8 cellular contexts compared by ENCODE assay signal in genomic region chr9:79572891-79573696, GRCh38. TPM values are rescaled to one million over a fixed set of nuclear protein-coding genes. Genes with fewer than 3 reads are reported as not detected.
DNase-seq lines count a peak whose midpoint lies in the region; ATAC-seq and TF ChIP-seq lines count a peak whose summit lies in the region.

No MANE protein-coding gene starts in this region.

- no peaks in the 10 kb centered on the region for H3K9me3 Mint-ChIP-seq in CD8-positive, alpha-beta T cell
- H3K9me3 Mint-ChIP-seq in naive thymus-derived CD4-positive, alpha-beta T cell = peaks cover 0 to 4% (median 0%) of the 10 kb centered on the region in 11 donors

- H3K36me3 Mint-ChIP-seq in CD8-positive, alpha-beta T cell = peaks cover 18% of the 10 kb centered on the region
- H3K36me3 Mint-ChIP-seq in naive thymus-derived CD4-positive, alpha-beta T cell = peaks cover 0 to 17% (median 3%) of the 10 kb centered on the region in 5 donors

- DNase-seq in CD8-positive, alpha-beta T cell = peak; percentile 41 to 79 (median 65)
- peak; percentile 38 for DNase-seq in LoVo (ENCODE audit: low spot score)
- DNase-seq in activated T-cell treated with anti-CD3 and anti-CD28 coated beads, Interleukin-2, amount 50 U/mL, for 1 hour = peak; percentile 77
- no peak for DNase-seq in esophagus muscularis mucosa (ENCODE audit: extremely low spot score)
- DNase-seq in naive thymus-derived CD4-positive, alpha-beta T cell = peak; percentile 57 to 73 (median 69)
- peak; percentile 76 to 84 for DNase-seq in suprapubic skin (ENCODE audit: low spot score in 2 of 2)
- DNase-seq in NCI-H446 (lab: John Stamatoyannopoulos, UW) = no peak

- POLR2A ChIA-PET in CD8-positive, alpha-beta T cell (lab: Charles Lee) = interaction anchor here (0.6 to 2.2 kb wide), 9 partner anchors 7 to 311 kb away, joined by 3 to 15 read pairs (median 4); no protein-coding TSS in a partner anchor
- POLR2A ChIA-PET in naive thymus-derived CD4-positive, alpha-beta T cell (lab: Charles Lee) = interaction anchor here (1.3 to 2.1 kb wide), 5 partner anchors 10 to 99 kb away, joined by 5 to 45 read pairs (median 13); no protein-coding TSS in a partner anchor

- no peak for TF ChIP-seq POLR2A in esophagus muscularis mucosa (IDR thresholded peaks at IDR 0.05; ENCODE audit: low read depth)
- no peak for TF ChIP-seq POLR2A in suprapubic skin (IDR thresholded peaks at IDR 0.05)

- H3K4me1 ChIP-seq in CD8-positive, alpha-beta T cell (ENCODE audit: insufficient read depth, low read length) = peaks cover 37% of the 10 kb centered on the region
- H3K4me1 ChIP-seq in esophagus muscularis mucosa = peaks cover 14 to 49% (median 44%) of the 10 kb centered on the region in 4 donors
- H3K4me1 ChIP-seq in naive thymus-derived CD4-positive, alpha-beta T cell (ENCODE audit: control insufficient read depth in 2 of 2, insufficient read depth in 2 of 2, low read length in 2 of 2) = peaks cover 18 to 22% of the 10 kb centered on the region in 2 donors
- H3K4me1 ChIP-seq in suprapubic skin = peaks cover 46% of the 10 kb centered on the region

- peak overlapping the region; percentile 89 for H3K4me3 Mint-ChIP-seq in CD8-positive, alpha-beta T cell
- H3K4me3 Mint-ChIP-seq in naive thymus-derived CD4-positive, alpha-beta T cell = peak overlapping the region in 7 of 10 donors; percentile 87 to 97 (median 92)

- no peaks in the 10 kb centered on the region for H3K27me3 ChIP-seq in CD8-positive, alpha-beta T cell (ENCODE audit: insufficient read depth, low read length)
- H3K27me3 ChIP-seq in esophagus muscularis mucosa (no peaks in the 10 kb centered on the region), suprapubic skin (no peaks in the 10 kb centered on the region)
- no peaks in the 10 kb centered on the region for H3K27me3 ChIP-seq in naive thymus-derived CD4-positive, alpha-beta T cell (ENCODE audit: control insufficient read depth in 2 of 2, insufficient read depth in 2 of 2, low read length in 2 of 2)

- TF ChIP-seq CTCF in CD8-positive, alpha-beta T cell (IDR thresholded peaks at IDR 0.05) = no peak
- no peak for TF ChIP-seq CTCF in esophagus muscularis mucosa (IDR thresholded peaks at IDR 0.05)
- no peak for TF ChIP-seq CTCF in suprapubic skin (IDR thresholded peaks at IDR 0.05)

- peak overlapping the region; percentile 92 for H3K27ac ChIP-seq in CD8-positive, alpha-beta T cell (ENCODE audit: low read depth, low read length)
- H3K27ac ChIP-seq in esophagus muscularis mucosa (replicated peaks in 1 of 4) (peak overlapping the region; percentile 95 to 97 (median 96)), suprapubic skin (peak overlapping the region; percentile 94)
- H3K27ac ChIP-seq in naive thymus-derived CD4-positive, alpha-beta T cell (ENCODE audit: low read depth, low read length) = peak overlapping the region; percentile 87

- H3K4me3 ChIP-seq in CD8-positive, alpha-beta T cell (ENCODE audit: low read depth, low read length) = peak overlapping the region; percentile 56
- peak overlapping the region; percentile 85 to 100 (median 99) for H3K4me3 ChIP-seq in esophagus muscularis mucosa
- peak overlapping the region; percentile 70 for H3K4me3 ChIP-seq in naive thymus-derived CD4-positive, alpha-beta T cell (ENCODE audit: low read length)
- peak overlapping the region; percentile 99 for H3K4me3 ChIP-seq in suprapubic skin

- peak overlapping the region; percentile 94 for H3K27ac Mint-ChIP-seq in CD8-positive, alpha-beta T cell
- H3K27ac Mint-ChIP-seq in naive thymus-derived CD4-positive, alpha-beta T cell = peak overlapping the region in 7 of 9 donors; percentile 86 to 97 (median 94)

- intact Hi-C loops in CD8-positive, alpha-beta T cell (cut with DNase I, micrococcal nuclease) = loop anchor here (2.0 to 5.0 kb wide), 5 partner anchors 49 to 1276 kb away; partner anchors contain the start of gene PSAT1 (in 1 of the 2)
- intact Hi-C loops in esophagus muscularis mucosa (cut with DNase I) = loop anchor here (10.0 kb wide), 1 partner anchor 602 kb away; no protein-coding TSS in a partner anchor
- intact Hi-C loops in naive thymus-derived CD4-positive, alpha-beta T cell (cut with micrococcal nuclease) = loop anchor here (1.0 to 10.0 kb wide), 9 partner anchors 95 to 1541 kb away; partner anchors contain the start of gene GNAQ (in 1 of the 2)

- no peaks in the 10 kb centered on the region for H3K27me3 Mint-ChIP-seq in CD8-positive, alpha-beta T cell (ENCODE audit: low read depth)
- peaks cover 0 to 26% (median 0%) of the 10 kb centered on the region in 5 donors for H3K27me3 Mint-ChIP-seq in naive thymus-derived CD4-positive, alpha-beta T cell

- H3K9me3 ChIP-seq in CD8-positive, alpha-beta T cell (ENCODE audit: low read length) = no peaks in the 10 kb centered on the region
- H3K9me3 ChIP-seq in esophagus muscularis mucosa (peaks cover 0 to 1% (median 0%) of the 10 kb centered on the region in 4 donors), suprapubic skin (no peaks in the 10 kb centered on the region)
- no peaks in the 10 kb centered on the region for H3K9me3 ChIP-seq in naive thymus-derived CD4-positive, alpha-beta T cell (ENCODE audit: control insufficient read depth in 2 of 3, low read length in 3 of 3)

- CTCF ChIA-PET in CD8-positive, alpha-beta T cell (lab: Charles Lee) = interaction anchor here (0.9 to 1.9 kb wide), 5 partner anchors 10 to 184 kb away, joined by 4 to 11 read pairs (median 4); no protein-coding TSS in a partner anchor
- CTCF ChIA-PET in naive thymus-derived CD4-positive, alpha-beta T cell (lab: Charles Lee) = interaction anchor here (1.3 kb wide), 1 partner anchor 11 kb away, joined by 4 read pairs; no protein-coding TSS in a partner anchor

- peaks cover 47% of the 10 kb centered on the region for H3K4me1 Mint-ChIP-seq in CD8-positive, alpha-beta T cell (ENCODE audit: low read depth)
- peaks cover 32 to 56% (median 47%) of the 10 kb centered on the region in 7 donors for H3K4me1 Mint-ChIP-seq in naive thymus-derived CD4-positive, alpha-beta T cell

- TF ChIP-seq EP300 in esophagus muscularis mucosa (IDR thresholded peaks at IDR 0.05) (no peak), suprapubic skin (IDR thresholded peaks at IDR 0.05) (no peak)

- ATAC-seq in CD8-positive, alpha-beta T cell = no peak
- ATAC-seq in naive thymus-derived CD4-positive, alpha-beta T cell = no peak
- no peak for ATAC-seq in GM18907 (IDR thresholded peaks at IDR 0.05; ENCODE audit: unreplicated experiment)

- 0% methylated on average over 9 of the region's 96 CpGs for WGBS in esophagus muscularis mucosa
- 7% methylated on average over 21 of the region's 96 CpGs for WGBS in suprapubic skin

- H3K36me3 ChIP-seq in CD8-positive, alpha-beta T cell (ENCODE audit: insufficient read depth, low read length) = no peaks in the 10 kb centered on the region
- no peaks in the 10 kb centered on the region for H3K36me3 ChIP-seq in esophagus muscularis mucosa
- peaks cover 0 to 9% (median 0%) of the 10 kb centered on the region in 3 experiments for H3K36me3 ChIP-seq in naive thymus-derived CD4-positive, alpha-beta T cell (ENCODE audit: control insufficient read depth in 2 of 3, insufficient read depth in 3 of 3, low read length in 3 of 3)
- H3K36me3 ChIP-seq in suprapubic skin = no peaks in the 10 kb centered on the region

RNA-seq across cellular contexts. Expression of gene TLE4, which starts 1.3 kb away (rescaled TPM):
- total RNA-seq in CD8-positive, alpha-beta T cell = 100 to 1,000 TPM; 123 to 124 TPM
- total RNA-seq in esophagus muscularis mucosa = 10 to 100 TPM; 30.0 to 36.1 (median 34.3) TPM
- total RNA-seq in naive thymus-derived CD4-positive, alpha-beta T cell = 100 to 1,000 TPM in 4 of 5 experiments, 10 to 100 TPM in 1; 21.0 to 196 (median 106) TPM
- polyA plus RNA-seq in naive thymus-derived CD4-positive, alpha-beta T cell = 10 to 100 TPM; 28.1 to 29.7 TPM
- 100 to 1,000 TPM in 1 of 4 donors, 10 to 100 TPM in 3; 44.3 to 109 (median 67.0) TPM for total RNA-seq in suprapubic skin

Comparison
In these comparisons a context has a peak if more than half of its experiments do, and no peak if none do; other contexts are left out.
1. DNase-seq: peak in CD8-positive, alpha-beta T cell (7 of 7), LoVo (single experiment), activated T-cell treated with anti-CD3 and anti-CD28 coated beads, Interleukin-2, amount 50 U/mL, for 1 hour (single experiment), naive thymus-derived CD4-positive, alpha-beta T cell (9 of 9) and suprapubic skin (2 of 2); none in esophagus muscularis mucosa (single experiment) and NCI-H446 (0 of 2).
2. Peak in every context shown above with its lines, with median percentiles within 50 percentile points of each other: H3K27ac ChIP-seq and H3K4me3 ChIP-seq.